9 cellular contexts compared by ENCODE assay signal in the genomic region with DNA sequence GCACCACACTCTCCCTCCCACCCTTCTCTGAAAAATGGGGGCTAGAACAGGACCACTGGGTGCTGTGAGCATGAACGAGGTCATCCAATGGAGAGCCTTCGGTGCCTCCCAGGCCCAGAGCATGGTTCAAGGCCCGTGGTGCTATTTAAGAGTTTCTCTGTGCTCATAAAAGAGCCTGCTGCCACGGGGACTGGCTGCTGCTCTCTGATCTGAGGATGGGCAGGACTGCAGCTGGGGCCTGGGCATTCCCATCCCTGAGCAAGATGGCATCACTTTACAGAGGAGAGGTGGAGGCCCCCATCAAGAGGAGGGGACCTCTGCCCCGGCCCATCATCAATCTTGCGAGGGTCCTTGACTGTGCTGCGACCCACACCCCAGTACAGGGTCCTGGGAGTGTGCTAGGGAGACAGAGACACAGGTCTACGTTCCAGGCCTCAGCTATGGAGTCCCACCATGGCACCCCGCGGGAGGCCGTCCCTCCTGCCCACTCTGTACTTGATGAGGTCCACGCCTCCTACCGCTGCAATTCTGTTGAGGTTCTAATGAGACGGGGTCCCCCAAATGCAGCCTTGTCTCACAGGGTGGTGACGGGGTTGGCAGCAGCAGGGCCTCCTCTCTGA.
"Had no signal": no experiment of that assay in that cellular context is flagged by ENCODE, and none has a peak within 500 bp of the region (broad histone marks: within the 10 kb centered on the region; RNA-seq: fewer than 3 reads in every experiment).

No MANE protein-coding gene starts in this region.

- H3K4me2 ChIP-seq: GM23338 had no signal

- H3K4me3 ChIP-seq: GM23248, GM23338, HAP-1 had no signal

- ATAC-seq: GM23338, HCT116 had no signal

- H3K9me3 ChIP-seq: HAP-1 had no signal

- H3K27ac Mint-ChIP-seq: GM23338, H9, HFFc6 had no signal

- H3K27ac ChIP-seq: GM23248 had no signal

- DNase-seq: GM23248, GOT3, H7, H9, HCEC 1CT, HFFc6 had no signal

- H3K9ac ChIP-seq: GM23248 had no signal

- H3K9me3 Mint-ChIP-seq: GM23338, H9 had no signal

- H2AFZ ChIP-seq: GM23248, GM23338 had no signal

- H3K36me3 ChIP-seq: HAP-1 had no signal

- H3K4me1 ChIP-seq: HAP-1 had no signal

- H3K4me3 Mint-ChIP-seq: GM23338, H9, HFFc6 had no signal
